ENCODE assay signal across 9 cellular contexts in the genomic region with DNA sequence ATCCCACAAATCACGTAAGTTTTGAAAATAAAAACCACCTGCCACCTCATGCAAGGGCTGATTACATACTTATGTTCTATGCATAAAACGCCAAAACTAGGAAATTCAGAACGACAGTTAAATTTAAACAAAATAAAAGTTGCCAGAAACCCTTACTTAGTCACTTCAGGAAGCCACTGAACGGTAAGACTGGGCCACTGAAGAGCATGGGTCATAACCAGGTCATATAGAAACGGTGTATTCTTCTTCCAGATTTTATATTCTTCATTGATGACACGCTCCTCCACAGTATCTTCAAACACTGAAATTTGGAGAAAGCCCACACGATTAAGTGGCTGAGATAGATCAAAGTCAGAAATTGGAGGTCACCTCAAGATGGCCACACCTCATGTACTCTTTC. TPM values are rescaled to one million over a fixed set of nuclear protein-coding genes. Genes with fewer than 3 reads are reported as not detected.
DNase-seq lines count a peak whose midpoint lies in the region; ATAC-seq, FAIRE-seq and TF ChIP-seq lines count a peak whose summit lies in the region.
"Had no signal": no experiment of that assay in that cellular context is flagged by ENCODE, and none has a peak within 500 bp of the region (broad histone marks: within the 10 kb centered on the region; RNA-seq: fewer than 3 reads in every experiment).

No MANE protein-coding gene starts in this region.

- H3K27ac ChIP-seq in left ventricle myocardium inferior (replicated peaks) (peak overlapping the region; percentile 92), GM12878 (ENCODE audit: control insufficient read depth, insufficient read depth) (peak overlapping the region; percentile 50; the same call in 1 of the 2 replicates), mesendoderm (ENCODE audit: low read depth, low read length) (no peak overlapping the region), vagina (peak overlapping the region; percentile 73)

- H3K36me3 ChIP-seq in left ventricle myocardium inferior (no peaks in the 10 kb centered on the region), GM12878 (ENCODE audit: control insufficient read depth in 2 of 2, insufficient read depth in 2 of 2, low read length in 1 of 2) (0 out of 4 replicates have a peak, but pooled peaks cover 0 to 5% of the 10 kb centered on the region in 2 experiments), mesendoderm (ENCODE audit: control insufficient read depth, insufficient read depth, low read length) (no peaks in the 10 kb centered on the region), vagina (no peaks in the 10 kb centered on the region)

- no peak for TF ChIP-seq RAD21 in GM12878 (IDR thresholded peaks at IDR 0.05; ENCODE audit: insufficient read depth, low read depth, low read length)

- H3K18ac ChIP-seq in mesendoderm (ENCODE audit: low read length), result no peak overlapping the region

- no peak overlapping the region for H3K4ac ChIP-seq in mesendoderm (ENCODE audit: low read depth, low read length)

- H3K27me3 ChIP-seq in left ventricle myocardium inferior (ENCODE audit: low read depth) (no peaks in the 10 kb centered on the region), GM12878 (replicated peaks in 1 of 2; ENCODE audit: control insufficient read depth in 2 of 2, insufficient read depth in 2 of 2, low read length in 1 of 2) (peaks cover 0 to 6% of the 10 kb centered on the region in 2 experiments; a peak in 1 of 4 replicates), mesendoderm (ENCODE audit: insufficient read depth, low read length, poor library complexity) (no peaks in the 10 kb centered on the region), vagina (no peaks in the 10 kb centered on the region)

- H2BK15ac ChIP-seq in mesendoderm (replicated peaks; ENCODE audit: low read depth), result no peak overlapping the region

- no peak for TF ChIP-seq POLR2A in GM12878 (IDR thresholded peaks at IDR 0.05; ENCODE audit: low read depth, low read length)
- no peak for TF ChIP-seq POLR2A in vagina (IDR thresholded peaks at IDR 0.05)

- BruUV-seq in GM12878 (replicated peaks; lab: Mats Ljungman, UMichigan), result no TSS peak

- H3K9me3 ChIP-seq in left ventricle myocardium inferior (replicated peaks) (no peaks in the 10 kb centered on the region), GM12878 (replicated peaks; ENCODE audit: control insufficient read depth, insufficient read depth, low read length) (no peaks in the 10 kb centered on the region), vagina (no peaks in the 10 kb centered on the region)

- CTCF ChIA-PET in GM12878 (lab: Yijun Ruan, JAX), result interaction anchor here (0.7 kb wide), 1 partner anchor 14 kb away, joined by 3 read pairs; no protein-coding TSS in a partner anchor

- POLR2A ChIA-PET in GM12878 (lab: Charles Lee), result no interaction called here

- intact Hi-C loops in left ventricle myocardium inferior (cut with micrococcal nuclease) (no loop called here), cardiac septum (cut with DNase I) (no loop called here), GM12878 (cut with micrococcal nuclease; ENCODE audit: unreplicated experiment) (no loop called here), vagina (cut with DNase I) (no loop called here)

- no peak overlapping the region; the same call in 1 of the 2 replicates for H2AFZ ChIP-seq in GM12878 (ENCODE audit: control insufficient read depth, low read depth, low read length)

- 22% methylated on average over 7 of the region's 7 CpGs for WGBS in GM12878 (ENCODE audit: insufficient coverage, insufficient replicate concordance, low lambda C conversion rate, missing lambda C conversion rate)
- WGBS in mesendoderm (ENCODE audit: extremely low coverage, insufficient coverage, low lambda C conversion rate), result no CpG with 5 or more reads among the region's 7 CpGs

- H3K9ac ChIP-seq in GM12878 (ENCODE audit: control insufficient read depth, insufficient read depth, low read length), result peak overlapping the region; percentile 88
- H3K9ac ChIP-seq in mesendoderm (ENCODE audit: low read length), result peak overlapping the region; percentile 73

- peaks cover 44% of the 10 kb centered on the region for H3K79me2 ChIP-seq in GM12878 (ENCODE audit: control insufficient read depth, insufficient read depth, low read length)
- peaks cover 21% of the 10 kb centered on the region for H3K79me2 ChIP-seq in mesendoderm (ENCODE audit: control insufficient read depth, insufficient read depth, low read length)

- H3K79me1 ChIP-seq in mesendoderm (ENCODE audit: low read length), result peaks cover 4% of the 10 kb centered on the region

- H3K23ac ChIP-seq in mesendoderm (ENCODE audit: low read length), result no peak overlapping the region

- H4K20me1 ChIP-seq in GM12878 (ENCODE audit: control insufficient read depth, insufficient read depth), result peaks cover 2% of the 10 kb centered on the region; the same call in 1 of the 2 replicates

- FAIRE-seq in GM12878 (lab: Jason Lieb, UNC), result no peak

- peak overlapping the region; percentile 73 for H3K4me3 ChIP-seq in left ventricle myocardium inferior
- peak overlapping the region; percentile 72 for H3K4me3 ChIP-seq in GM12878
- H3K4me3 ChIP-seq in mesendoderm (ENCODE audit: low read length), result peak overlapping the region; percentile 75
- peak overlapping the region; percentile 48 to 50 for H3K4me3 ChIP-seq in vagina

- H3K4me1 ChIP-seq in left ventricle myocardium inferior (peaks cover 46% of the 10 kb centered on the region), GM12878 (ENCODE audit: control insufficient read depth, insufficient read depth, low read length) (peaks cover 7% of the 10 kb centered on the region), mesendoderm (ENCODE audit: control insufficient read depth, low read depth, low read length) (no peaks in the 10 kb centered on the region), vagina (peaks cover 36% of the 10 kb centered on the region)

- no peak overlapping the region for H2AK5ac ChIP-seq in mesendoderm (ENCODE audit: low read length)

- DNase-seq in left ventricle myocardium inferior (no peak), cardiac septum (ENCODE audit: low spot score) (no peak), GM12878 (ENCODE audit: low read depth, low spot score) (no peak), mesendoderm (no peak), vagina (ENCODE audit: extremely low spot score in 2 of 2) (no peak), GM03348 (ENCODE audit: low spot score) (no peak)
- DNase-seq: NCI-H1694 treated with DMSO at 0.1 percent for 48 hours had no signal

- TF ChIP-seq EP300 in GM12878 (IDR thresholded peaks at IDR 0.05; ENCODE audit: borderline replicate concordance in 1 of 2, control insufficient read depth in 1 of 2, low read depth in 2 of 2, low read length in 2 of 2), result no peak

- H4K5ac ChIP-seq in mesendoderm (ENCODE audit: low read length), result no peak overlapping the region

- RAD21 ChIA-PET in GM12878 (lab: Charles Lee; ENCODE audit: unreplicated experiment), result no interaction called here

- SMC1A ChIA-PET in GM12878 (lab: Charles Lee; ENCODE audit: uncharacterized antibody, unreplicated experiment), result no interaction called here

- H4K8ac ChIP-seq in mesendoderm (ENCODE audit: low read depth, low read length), result no peak overlapping the region

- H2BK5ac ChIP-seq in mesendoderm (ENCODE audit: low read length), result no peak overlapping the region

- ATAC-seq in GM12878 (no peak), HG02973 (IDR thresholded peaks at IDR 0.05; ENCODE audit: unreplicated experiment) (no peak), HG02588 (IDR thresholded peaks at IDR 0.05; ENCODE audit: unreplicated experiment) (no peak)

- H3K56ac ChIP-seq in mesendoderm (ENCODE audit: low read length), result peak overlapping the region; percentile 74

- in situ Hi-C loops in GM12878 (cut with MboI), result no loop called here

- no peak for TF ChIP-seq CTCF in left ventricle myocardium inferior (IDR thresholded peaks at IDR 0.05; ENCODE audit: borderline replicate concordance)
- no peak for TF ChIP-seq CTCF in GM12878 (IDR thresholded peaks at IDR 0.05 in 2 of 3, conservative IDR thresholded peaks at IDR 0.05 in 1 of 3; ENCODE audit: control insufficient read depth in 2 of 3, extremely low read depth in 1 of 3, insufficient read depth in 1 of 3, low read depth in 3 of 3, low read length in 3 of 3)
- no peak for TF ChIP-seq CTCF in vagina (IDR thresholded peaks at IDR 0.05)

- H3K4me2 ChIP-seq in GM12878 (ENCODE audit: control insufficient read depth, insufficient read depth) (peak overlapping the region; percentile 28), mesendoderm (ENCODE audit: low read length) (peak overlapping the region; percentile 54)

- no peak overlapping the region for H2BK120ac ChIP-seq in mesendoderm (ENCODE audit: low read depth, low read length)

TF ChIP-seq in GM12878, 131 proteins besides CTCF, POLR2A, EP300 and RAD21 (continues in another document):
- no peak for TF ChIP-seq ZNF384 (IDR thresholded peaks at IDR 0.05; ENCODE audit: borderline replicate concordance, low read depth, low read length)
- TF ChIP-seq IKZF2 (IDR thresholded peaks at IDR 0.05), result no peak
- no peak for TF ChIP-seq SP1 (IDR thresholded peaks at IDR 0.05; ENCODE audit: low read depth, low read length)
- no peak for TF ChIP-seq SMAD1 (IDR thresholded peaks at IDR 0.05; ENCODE audit: low read depth, partially characterized antibody)
- no peak for TF ChIP-seq CREB1 (IDR thresholded peaks at IDR 0.05; ENCODE audit: low read depth)
- TF ChIP-seq CBX5 (IDR thresholded peaks at IDR 0.05; ENCODE audit: low read depth), result no peak

RNA-seq across cellular contexts. Expression of gene RBBP7, which starts 1.2 kb away (rescaled TPM):
- total RNA-seq in left ventricle myocardium inferior (115 TPM), cardiac septum (117 TPM), GM12878 (2014; rRNA removed) (185 and 195 TPM in 2 replicates), GM12878 (2014; rRNA removed; fragmentation: Illumina TruSeq; extraction: Trizol) (220 and 226 TPM in 2 replicates), GM12878 (2021) (151 and 167 TPM in 2 replicates), vagina (57.9 TPM)
- 58.3 and 60.8 TPM in 2 replicates for total RNA-seq in GM12878 (2013; cell fraction: nucleolus; rRNA removed)
- polyA plus RNA-seq in GM12878 (2011; ENCODE audit: low read depth), result 94.1 TPM
- polyA plus RNA-seq in GM12878 (2011; rRNA removed) (274 and 374 TPM in 2 replicates), GM12878 (2014; fragmentation: Illumina TruSeq; extraction: Trizol) (203 and 272 TPM in 2 replicates), GM12878 (2014; fragmentation: Nextera tagmentation; extraction: Ambion mirVana) (100 to 1,000 TPM in 1 of 2 experiments, 10 to 100 TPM in 1; 95.3 to 155 TPM), GM12878 (2014; rRNA removed) (149 and 170 TPM in 2 replicates), GM12878 (2016; fragmentation: Nextera tagmentation; extraction: Ambion mirVana) (100 to 1,000 TPM; 244 to 277 TPM)
- polyA plus RNA-seq in GM12878 (2011; cell fraction: cytosol; rRNA removed), result 206 and 245 TPM in 2 replicates
- polyA plus RNA-seq in GM12878 (2011; cell fraction: nucleus; rRNA removed), result 201 and 203 TPM in 2 replicates
- 111 and 128 TPM in 2 replicates for polyA plus RNA-seq in GM12878 (2012)
- 191 and 251 TPM in 2 replicates for polyA minus RNA-seq in GM12878 (2011; rRNA and poly(A)+ RNA removed)
- 66.4 and 73.4 TPM in 2 replicates for polyA minus RNA-seq in GM12878 (2011; cell fraction: cytosol; rRNA and poly(A)+ RNA removed)
- 31.8 and 55.2 TPM in 2 replicates for polyA minus RNA-seq in GM12878 (2011; cell fraction: nucleus; rRNA and poly(A)+ RNA removed)
- 54.4 TPM for polyA plus RNA-seq in mesendoderm (2013, experiment 1 of 2)
- 56.3 TPM for polyA plus RNA-seq in mesendoderm (2013, experiment 2 of 2)
